Comparison of ENCODE assay signal across 8 cellular contexts in the genomic region with DNA sequence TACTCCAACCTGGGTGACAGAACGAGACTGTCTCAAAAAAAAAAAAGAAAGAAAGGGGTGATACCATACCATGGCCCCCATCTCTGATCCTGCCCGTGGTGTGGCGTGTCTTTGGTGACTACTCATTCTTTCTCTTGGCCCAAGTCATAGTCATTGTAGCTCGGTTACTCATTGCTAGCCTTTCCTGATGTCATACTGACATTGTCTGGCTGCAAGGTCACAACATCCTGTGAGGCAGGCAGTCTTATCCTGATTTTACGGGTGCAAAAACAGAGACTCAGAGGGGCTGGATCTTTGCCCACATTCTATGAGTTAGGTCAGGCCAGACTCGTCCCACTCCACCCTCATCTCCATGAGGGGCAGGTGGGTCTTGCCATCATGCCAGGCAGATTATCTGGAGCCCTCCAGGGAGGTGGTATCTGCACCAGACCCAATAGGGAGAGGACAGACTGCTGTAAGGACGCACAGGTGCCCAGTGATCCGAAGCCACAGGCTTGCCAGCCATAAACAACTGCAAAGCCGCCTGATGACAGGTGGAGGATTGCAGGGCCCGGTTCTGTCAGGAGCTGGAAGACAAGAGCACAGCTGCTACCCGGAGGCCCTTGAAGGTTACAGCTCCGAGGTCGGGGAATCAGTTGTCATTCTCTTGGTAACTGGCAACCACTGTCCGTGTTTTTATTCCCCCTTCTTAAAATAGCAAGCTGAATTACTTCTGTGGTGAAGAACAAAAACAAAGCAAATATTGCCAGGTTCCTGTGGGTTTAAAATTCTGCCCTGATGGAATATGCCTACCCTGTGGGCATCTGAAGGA. TPM values are rescaled to one million over a fixed set of nuclear protein-coding genes. Genes with fewer than 3 reads are reported as not detected.
DNase-seq lines count a peak whose midpoint lies in the region; ATAC-seq and TF ChIP-seq lines count a peak whose summit lies in the region.

No MANE protein-coding gene starts in this region.

- intact Hi-C loops in vagina (cut with DNase I) = no loop called here

- no peak for TF ChIP-seq CTCF in vagina (IDR thresholded peaks at IDR 0.05)

- H3K36me3 ChIP-seq in vagina = peaks cover 0 to 14% of the 10 kb centered on the region in 2 donors

- no peak overlapping the region for H3K4me3 ChIP-seq in vagina

- no peaks in the 10 kb centered on the region for H3K27me3 ChIP-seq in vagina

- no peaks in the 10 kb centered on the region for H3K9me3 ChIP-seq in vagina

- H3K27ac ChIP-seq in vagina = peak overlapping the region; percentile 71

- peaks cover 60% of the 10 kb centered on the region for H3K4me1 ChIP-seq in vagina

- DNase-seq in DMS153 treated with DMSO at 0.1 percent for 48 hours (lab: John Stamatoyannopoulos, UW; ENCODE audit: unreplicated experiment) (peak; percentile 20), NCI-H187 (lab: John Stamatoyannopoulos, UW) (peak; percentile 13 to 64), amniotic stem cell (lab: John Stamatoyannopoulos, UW) (peak; percentile 48), kidney tubule cell (ENCODE audit: low spot score) (peak; percentile 97), vagina (ENCODE audit: extremely low spot score in 2 of 2) (no peak)
- DNase-seq in effector CD4-positive, alpha-beta T cell = no peak

- ATAC-seq in HG03108 (IDR thresholded peaks at IDR 0.05; ENCODE audit: unreplicated experiment) (no peak), HG03039 (IDR thresholded peaks at IDR 0.05; ENCODE audit: unreplicated experiment) (no peak)

- TF ChIP-seq POLR2A in vagina (IDR thresholded peaks at IDR 0.05) = no peak

RNA-seq across cellular contexts. Expression of a gene that starts 13.8 kb away (rescaled TPM):
- 120 TPM for total RNA-seq in vagina

RNA-seq across cellular contexts. Expression of a gene that starts 56.2 kb away (rescaled TPM):
- 12.8 TPM for total RNA-seq in vagina

Comparison
In these comparisons a context has a peak if more than half of its experiments do, and no peak if none do; other contexts are left out.
1. DNase-seq: peak in DMS153 treated with DMSO at 0.1 percent for 48 hours (single experiment), NCI-H187 (2 of 2), amniotic stem cell (single experiment) and kidney tubule cell (single experiment); none in vagina (0 of 2) and effector CD4-positive, alpha-beta T cell (single experiment).